Comparison of ENCODE assay signal across 8 cellular contexts in the genomic region with DNA sequence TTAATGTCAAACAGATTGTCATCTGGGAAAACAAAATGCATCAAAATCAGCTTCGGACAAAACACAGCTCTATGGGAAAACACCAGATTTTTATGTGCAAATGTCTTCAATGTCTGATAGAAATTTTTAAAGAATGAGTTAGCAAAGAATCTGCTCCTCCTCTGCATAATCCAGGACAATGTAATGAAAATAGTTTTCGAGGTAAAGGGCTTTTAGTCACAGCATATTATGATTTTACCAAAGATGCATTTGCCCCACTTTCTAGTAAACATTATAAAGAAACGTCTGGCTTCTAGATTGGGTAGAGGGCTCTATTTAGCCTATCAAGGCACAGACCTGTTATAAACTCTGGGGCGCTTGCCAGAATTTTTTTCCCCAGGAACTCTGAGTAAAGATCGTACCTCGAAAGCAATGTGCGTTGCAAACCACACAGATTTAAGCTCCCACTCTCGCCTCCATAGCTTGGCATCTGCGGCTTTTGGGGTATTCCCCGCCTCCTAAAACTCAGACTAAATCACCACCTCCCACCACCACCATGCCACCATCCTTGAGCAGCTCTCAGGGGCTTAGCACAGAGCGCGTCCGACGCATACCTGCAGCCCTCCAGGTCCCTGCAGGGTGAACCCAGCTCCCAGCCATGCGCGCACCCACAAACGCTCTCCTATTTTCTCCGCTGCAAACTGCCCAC. TPM values are rescaled to one million over a fixed set of nuclear protein-coding genes. Genes with fewer than 3 reads are reported as not detected.
DNase-seq lines count a peak whose midpoint lies in the region; ATAC-seq and TF ChIP-seq lines count a peak whose summit lies in the region.

No MANE protein-coding gene starts in this region.

- TF ChIP-seq CTCF in retinal pigment epithelial cell (conservative IDR thresholded peaks at IDR 0.05; ENCODE audit: low read depth, low read length): no peak

- ATAC-seq in GM19395 (IDR thresholded peaks at IDR 0.05; ENCODE audit: unreplicated experiment): peak; percentile 6
- ATAC-seq in activated T-helper 17 cell treated with anti-CD3 and anti-CD28 coated beads, Interleukin-2, amount 50 U/mL, for 72 hours (replicated peaks): peak; percentile 67
- ATAC-seq in HG03571 (IDR thresholded peaks at IDR 0.05; ENCODE audit: unreplicated experiment): no peak

- H3K4me3 ChIP-seq in retinal pigment epithelial cell (ENCODE audit: low read length): peak overlapping the region; percentile 52

- peak; percentile 21 for DNase-seq in NCI-H1092 treated with DMSO at 0.1 percent for 48 hours (lab: John Stamatoyannopoulos, UW)
- DNase-seq in head of caudate nucleus: peak in 39 of 42 donors; percentile 3 to 64 (median 34)
- DNase-seq in retinal pigment epithelial cell (ENCODE audit: low read depth): peak; percentile 9
- DNase-seq in GDM1 (lab: John Stamatoyannopoulos, UW): no peak
- DNase-seq in cerebellum (ENCODE audit: low spot score): no peak

- peak overlapping the region; percentile 91 for H3K27ac Mint-ChIP-seq in activated T-helper 17 cell treated with anti-CD3 and anti-CD28 coated beads, Interleukin-2, amount 50 U/mL, for 72 hours

- peak overlapping the region; percentile 93 for H3K4me3 Mint-ChIP-seq in activated T-helper 17 cell treated with anti-CD3 and anti-CD28 coated beads, Interleukin-2, amount 50 U/mL, for 72 hours

- no peaks in the 10 kb centered on the region for H3K27me3 Mint-ChIP-seq in activated T-helper 17 cell treated with anti-CD3 and anti-CD28 coated beads, Interleukin-2, amount 50 U/mL, for 72 hours

- no peaks in the 10 kb centered on the region for H3K36me3 Mint-ChIP-seq in activated T-helper 17 cell treated with anti-CD3 and anti-CD28 coated beads, Interleukin-2, amount 50 U/mL, for 72 hours (ENCODE audit: low read depth)

- peaks cover 14% of the 10 kb centered on the region for H3K4me1 Mint-ChIP-seq in activated T-helper 17 cell treated with anti-CD3 and anti-CD28 coated beads, Interleukin-2, amount 50 U/mL, for 72 hours

- no peaks in the 10 kb centered on the region for H3K9me3 Mint-ChIP-seq in activated T-helper 17 cell treated with anti-CD3 and anti-CD28 coated beads, Interleukin-2, amount 50 U/mL, for 72 hours

- intact Hi-C loops in head of caudate nucleus (cut with DNase I): loop anchor here (5.0 kb wide), 1 partner anchor 35 kb away; no protein-coding TSS in a partner anchor

RNA-seq across cellular contexts. Expression of a gene that starts 0.9 kb away (rescaled TPM):
- total RNA-seq in activated T-helper 17 cell treated with anti-CD3 and anti-CD28 coated beads, Interleukin-2, amount 50 U/mL, for 72 hours: 1 to 10 TPM; 1.1 to 2.8 TPM
- 0.45 TPM for total RNA-seq in cerebellum

Comparison
In these comparisons a context has a peak if more than half of its experiments do, and no peak if none do; other contexts are left out.
1. DNase-seq: peak in NCI-H1092 treated with DMSO at 0.1 percent for 48 hours (single experiment), head of caudate nucleus (39 of 42) and retinal pigment epithelial cell (single experiment); none in GDM1 (single experiment) and cerebellum (single experiment).